ENCODE assay signal across 25 cellular contexts in genomic region chr14:26170885-26171284, GRCh38.
"Had no signal": no experiment of that assay in that cellular context is flagged by ENCODE, and none has a peak within 500 bp of the region (broad histone marks: within the 10 kb centered on the region; RNA-seq: fewer than 3 reads in every experiment).

No MANE protein-coding gene starts in this region.

- DNase-seq: natural killer cell; occipital lobe; ovary; posterior cingulate gyrus; psoas muscle; right cardiac atrium; right lobe of liver; sigmoid colon; small intestine; stimulated activated CD4-positive, alpha-beta T cell treated with anti-CD3 and anti-CD28 coated beads, Interleukin-15, amount 100 ng/mL, for 24 hours; stimulated activated CD4-positive, alpha-beta T cell treated with anti-CD3 and anti-CD28 coated beads, Interleukin-2, amount 100 ng/mL, for 24 hours; stimulated activated CD4-positive, alpha-beta T cell treated with anti-CD3 and anti-CD28 coated beads, Interleukin-2, amount 100 ng/mL, for 48 hours; stimulated activated CD4-positive, alpha-beta T cell treated with anti-CD3 and anti-CD28 coated beads, Interleukin-4, amount 100 ng/mL, for 24 hours; stimulated activated naive B cell treated with anti-CD40 and anti-IgM and Interleukin-4, amounts not matched to agents 10 μg/mL and 1 μg/mL and 100 μg/mL, for 72 hours; stimulated activated naive CD4-positive, alpha-beta T cell treated with Interleukin-2 at 50 U/mL for 16 hours; stomach; testis; tibial artery; transverse colon; upper lobe of right lung had no signal

- H3K9me3 ChIP-seq: ovary, psoas muscle, right lobe of liver, sigmoid colon, stomach, suprapubic skin, testis, tibial artery, transverse colon, upper lobe of right lung, vagina had no signal

- H3K27me3 ChIP-seq: neural progenitor cell, ovary, right lobe of liver, sigmoid colon, stomach, suprapubic skin, testis, tibial artery, transverse colon, upper lobe of right lung, vagina had no signal

- H3K4me3 ChIP-seq: neural progenitor cell, ovary, psoas muscle, right lobe of liver, sigmoid colon, stomach, suprapubic skin, testis, tibial artery, transverse colon, upper lobe of right lung, vagina had no signal

- H3K27ac ChIP-seq: neural progenitor cell, ovary, parathyroid adenoma, psoas muscle, right lobe of liver, sigmoid colon, stomach, suprapubic skin, testis, tibial artery, transverse colon, upper lobe of right lung, vagina had no signal

- H3K4me1 ChIP-seq: neural progenitor cell, parathyroid adenoma, psoas muscle, right lobe of liver, sigmoid colon, stomach, suprapubic skin, testis, tibial artery, transverse colon, upper lobe of right lung, vagina had no signal

- ATAC-seq: natural killer cell; psoas muscle; right cardiac atrium; right lobe of liver; stimulated activated effector memory CD8-positive, alpha-beta T cell treated with anti-CD3 and anti-CD28 coated beads, Interleukin-12 subunit alpha, Interleukin-12 subunit beta, amount 100 ng/mL, for 72 hours; stimulated activated naive B cell treated with anti-CD40 and anti-IgM and Interleukin-4, amounts not matched to agents 10 μg/mL and 1 μg/mL and 100 μg/mL, for 72 hours; upper lobe of right lung had no signal

- H3K36me3 ChIP-seq: neural progenitor cell, ovary, right lobe of liver, sigmoid colon, stomach, suprapubic skin, tibial artery, transverse colon, upper lobe of right lung, vagina had no signal
